Comparison of ENCODE assay signal across 2 cellular contexts in the genomic region with DNA sequence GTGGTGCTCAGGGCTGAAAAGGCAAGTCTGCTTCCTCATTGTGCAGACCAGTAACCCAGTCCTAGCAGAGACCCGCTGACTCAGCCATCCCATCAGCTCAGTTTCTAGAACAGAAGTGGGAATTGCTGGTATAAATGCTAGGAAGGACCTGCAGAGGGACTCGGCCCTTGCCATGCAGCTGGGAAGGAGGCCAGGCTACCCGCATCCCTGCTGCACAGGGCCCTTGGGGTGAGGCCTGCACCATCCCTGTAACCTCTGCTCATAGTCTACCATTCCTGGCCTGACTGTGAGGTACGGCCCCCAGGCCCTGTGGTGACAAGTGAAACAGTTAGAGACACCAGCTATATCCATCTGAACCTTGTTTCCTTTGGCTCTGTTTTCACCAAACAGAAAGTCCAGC.
TF ChIP-seq lines count a peak whose summit lies in the region.

No MANE protein-coding gene starts in this region.

TF ChIP-seq in GM23338, 12 proteins besides CTCF, POLR2A, EP300 and RAD21 (continued from another document):
- no peak for TF ChIP-seq ZNF331 (CRISPR knock-in tag; IDR thresholded peaks at IDR 0.05; ENCODE audit: low read depth)
- no peak for TF ChIP-seq STAT1 (IDR thresholded peaks at IDR 0.05; ENCODE audit: unreplicated experiment)

TF ChIP-seq in K562, 482 proteins besides CTCF, POLR2A, EP300 and RAD21 (continued from another document):
- no peak for TF ChIP-seq MXD1 (CRISPR knock-in tag; IDR thresholded peaks at IDR 0.05; ENCODE audit: borderline replicate concordance, poor library complexity, severe bottlenecking)
- TF ChIP-seq ZZZ3 (IDR thresholded peaks at IDR 0.05) = no peak
